ENCODE assay signal across 20 cellular contexts in genomic region chr3:155704041-155704440, GRCh38. TPM values are rescaled to one million over a fixed set of nuclear protein-coding genes. Genes with fewer than 3 reads are reported as not detected.
A peak's percentile ranks its signal among the peaks of the same experiment; 100 is the strongest.
DNase-seq lines count a peak whose midpoint lies in the region; ATAC-seq, FAIRE-seq and TF ChIP-seq lines count a peak whose summit lies in the region.
"Had no signal": no experiment of that assay in that cellular context is flagged by ENCODE, and none has a peak within 500 bp of the region (broad histone marks: within the 10 kb centered on the region; RNA-seq: fewer than 3 reads in every experiment).

No MANE protein-coding gene starts in this region.

- POLR2A ChIA-PET in K562 (lab: Yijun Ruan, JAX) = no interaction called here

- TF ChIP-seq RAD21 in K562 (CRISPR knock-in tag; conservative IDR thresholded peaks at IDR 0.05 in 1 of 2, IDR thresholded peaks at IDR 0.05 in 1 of 2) = no peak

- H3K9me1 ChIP-seq in K562 (ENCODE audit: control insufficient read depth, insufficient read depth, low read length) = no peaks in the 10 kb centered on the region

- H3K27ac ChIP-seq in K562 (ENCODE audit: extremely low read depth, low read depth, low read length) = no peak overlapping the region
- peak overlapping the region; percentile 78 for H3K27ac ChIP-seq in temporal lobe (ENCODE audit: low read depth, low read length)
- H3K27ac ChIP-seq in upper lobe of left lung = no peak overlapping the region
- H3K27ac ChIP-seq: KMS-11 had no signal

- no peak overlapping the region for H3K4me3 ChIP-seq in K562
- H3K4me3 ChIP-seq in upper lobe of left lung = no peak overlapping the region
- H3K4me3 ChIP-seq: left lung, mucosa of descending colon had no signal

- H2AFZ ChIP-seq in K562 (ENCODE audit: low read depth, low read length) = no peak overlapping the region

- no peak for TF ChIP-seq EP300 in K562 (IDR thresholded peaks at IDR 0.05; ENCODE audit: low read length)
- TF ChIP-seq EP300 in upper lobe of left lung (IDR thresholded peaks at IDR 0.05) = no peak

- no peak overlapping the region for H3K4me3 Mint-ChIP-seq in nephron
- H3K4me3 Mint-ChIP-seq in HFFc6 = no peak overlapping the region
- H3K4me3 Mint-ChIP-seq: activated naive CD4-positive, alpha-beta T cell treated with anti-CD3 and anti-CD28 coated beads for 36 hours; CD8-positive, alpha-beta T cell; endodermal cell had no signal

- in situ Hi-C loops in K562 (cut with MboI) = no loop called here

- DNase-seq in MV-4-11 (lab: John Stamatoyannopoulos, UW) = peak; percentile 4
- DNase-seq in K562 (ENCODE audit: extremely low read depth in 1 of 4, low spot score in 3 of 4) = no peak
- DNase-seq in SIG-M5 treated with dmso at 0.1 percent for 504 hours (lab: John Stamatoyannopoulos, UW; ENCODE audit: unreplicated experiment) = no peak
- no peak for DNase-seq in upper lobe of left lung
- DNase-seq in HFFc6 = no peak
- DNase-seq: activated CD4-positive, alpha-beta T cell treated with anti-CD3 and anti-CD28 coated beads for 1 hour; activated CD8-positive, alpha-beta memory T cell treated with anti-CD3 and anti-CD28 coated beads for 24 hours; activated naive CD4-positive, alpha-beta T cell treated with anti-CD3 and anti-CD28 coated beads for 36 hours; activated T-cell treated with anti-CD3 and anti-CD28 coated beads, Interleukin-2, amount 50 U/mL, for 48 hours; CD8-positive, alpha-beta T cell; DMS79 treated with DMSO at 0.1 percent for 48 hours; endodermal cell; H7; left lung; SW 1271 had no signal

- no peaks in the 10 kb centered on the region for H3K36me3 ChIP-seq in K562 (ENCODE audit: control insufficient read depth, insufficient read depth, low read length)
- no peaks in the 10 kb centered on the region for H3K36me3 ChIP-seq in upper lobe of left lung
- H3K36me3 ChIP-seq: left lung had no signal

- H3K27me3 Mint-ChIP-seq in nephron (ENCODE audit: low read depth) (no peaks in the 10 kb centered on the region), HFFc6 (ENCODE audit: insufficient read depth) (peaks cover 4% of the 10 kb centered on the region)

- no peaks in the 10 kb centered on the region for H3K36me3 Mint-ChIP-seq in nephron (ENCODE audit: low read depth)
- no peaks in the 10 kb centered on the region for H3K36me3 Mint-ChIP-seq in HFFc6 (ENCODE audit: low read depth)
- H3K36me3 Mint-ChIP-seq: CD8-positive, alpha-beta T cell had no signal

- TF ChIP-seq POLR2A in K562 (conservative IDR thresholded peaks at IDR 0.05) (no peak), upper lobe of left lung (IDR thresholded peaks at IDR 0.05) (no peak)

- peaks cover 20% of the 10 kb centered on the region for H3K4me1 Mint-ChIP-seq in nephron
- peaks cover 5% of the 10 kb centered on the region; the same call in 1 of the 2 replicates for H3K4me1 Mint-ChIP-seq in HFFc6 (ENCODE audit: low read depth)

- H4K20me1 ChIP-seq in K562 (replicated peaks; ENCODE audit: control insufficient read depth, insufficient read depth, low read length) = no peaks in the 10 kb centered on the region

- peak overlapping the region in 2 of 3 experiments; percentile 32 to 67 for H3K27ac Mint-ChIP-seq in nephron
- no peak overlapping the region for H3K27ac Mint-ChIP-seq in HFFc6
- H3K27ac Mint-ChIP-seq: activated naive CD4-positive, alpha-beta T cell treated with anti-CD3 and anti-CD28 coated beads for 36 hours; CD8-positive, alpha-beta T cell; endodermal cell had no signal

- no TSS peak for BruUV-seq in K562 (replicated peaks; lab: Mats Ljungman, UMichigan)

- H3K27me3 ChIP-seq in K562 (ENCODE audit: control insufficient read depth in 2 of 2, insufficient read depth in 2 of 2, low read length in 2 of 2) (no peaks in the 10 kb centered on the region), upper lobe of left lung (no peaks in the 10 kb centered on the region)
- H3K27me3 ChIP-seq: left lung had no signal

- CTCF ChIA-PET in K562 (lab: Yijun Ruan, JAX; ENCODE audit: low intra/inter-chr PET ratio) = interaction anchor here (4.0 kb wide), 1 partner anchor 322 kb away, joined by 25 read pairs; no protein-coding TSS in a partner anchor

- no peak for TF ChIP-seq CTCF in K562 (IDR thresholded peaks at IDR 0.05 in 2 of 3, conservative IDR thresholded peaks at IDR 0.05 in 1 of 3; ENCODE audit: insufficient read depth in 2 of 3, low read depth in 1 of 3, low read length in 3 of 3)
- no peak for TF ChIP-seq CTCF in nephron (IDR thresholded peaks at IDR 0.05; ENCODE audit: unreplicated experiment in 3 of 3)
- TF ChIP-seq CTCF in upper lobe of left lung (IDR thresholded peaks at IDR 0.05) = no peak
- no peak for TF ChIP-seq CTCF in HFFc6 (IDR thresholded peaks at IDR 0.05)

- H3K4me1 ChIP-seq in K562 (replicated peaks in 1 of 2; ENCODE audit: control insufficient read depth in 2 of 2, insufficient read depth in 2 of 2, low read length in 2 of 2) (no peaks in the 10 kb centered on the region), upper lobe of left lung (peaks cover 0 to 9% (median 3%) of the 10 kb centered on the region in 4 donors)

- no peaks in the 10 kb centered on the region for H3K9me3 ChIP-seq in K562 (replicated peaks; ENCODE audit: control insufficient read depth, insufficient read depth, low read depth, low read length)
- no peaks in the 10 kb centered on the region for H3K9me3 ChIP-seq in upper lobe of left lung
- H3K9me3 ChIP-seq: left lung, mucosa of descending colon had no signal

- no peak overlapping the region for H3K9ac ChIP-seq in K562 (ENCODE audit: insufficient read depth in 1 of 2, low read depth in 2 of 2, low read length in 2 of 2)
- H3K9ac ChIP-seq: KMS-11 had no signal

- ATAC-seq in K562 = no peak
- no peak for ATAC-seq in upper lobe of left lung (ENCODE audit: low FRiP score in 2 of 2)
- ATAC-seq: CD8-positive, alpha-beta T cell; left lung; mucosa of descending colon had no signal

- H3K79me2 ChIP-seq in K562 (ENCODE audit: control insufficient read depth, insufficient read depth, low read length) = no peaks in the 10 kb centered on the region

- FAIRE-seq in K562 (lab: Jason Lieb, UNC) = no peak
- FAIRE-seq: colon had no signal

- no peak overlapping the region for H3K4me2 ChIP-seq in K562 (ENCODE audit: insufficient read depth, low read length)
- H3K4me2 ChIP-seq: KMS-11 had no signal

- H3K9me3 Mint-ChIP-seq in nephron (no peaks in the 10 kb centered on the region), HFFc6 (no peaks in the 10 kb centered on the region)
- H3K9me3 Mint-ChIP-seq: activated naive CD4-positive, alpha-beta T cell treated with anti-CD3 and anti-CD28 coated beads for 36 hours; CD8-positive, alpha-beta T cell; endodermal cell had no signal

- WGBS in K562 (ENCODE audit: insufficient coverage, low coverage, missing lambda C conversion rate) = 15% methylated on average over 6 of the region's 6 CpGs
- WGBS in upper lobe of left lung, 2 donors = 70 to 78% methylated on average over 6 of the region's 6 CpGs

- intact Hi-C loops in K562 (cut with micrococcal nuclease) = loop anchor here (5.0 to 10.0 kb wide), 3 partner anchors 887 to 1369 kb away; no protein-coding TSS in a partner anchor

TF ChIP-seq in K562, 482 proteins besides CTCF, POLR2A, EP300 and RAD21:
- TF ChIP-seq MYNN (IDR thresholded peaks at IDR 0.05) (0 out of 2 replicates have a peak, but pooled peaks have one; percentile 43), MYNN (CRISPR knock-in tag; IDR thresholded peaks at IDR 0.05) (no peak), HNRNPK (IDR thresholded peaks at IDR 0.05; ENCODE audit: low read depth, low read length, poor library complexity, severe bottlenecking) (no peak), KDM5B (IDR thresholded peaks at IDR 0.05; ENCODE audit: insufficient replicate concordance, low read depth, low read length) (no peak), NFATC3 (IDR thresholded peaks at IDR 0.05) (no peak), KDM1A (IDR thresholded peaks at IDR 0.05) (no peak), STAT5A (IDR thresholded peaks at IDR 0.05; ENCODE audit: borderline replicate concordance, low read length) (no peak), ZNF408 (CRISPR knock-in tag; IDR thresholded peaks at IDR 0.05; ENCODE audit: low read depth) (no peak), MCM2 (IDR thresholded peaks at IDR 0.05; ENCODE audit: low read depth) (no peak)

RNA-seq across cellular contexts. Expression of gene PLCH1, which starts 40.8 kb away (rescaled TPM):
- 0.46 and 0.83 TPM in 2 replicates for total RNA-seq in K562 (2011; cell fraction: chromatin; rRNA removed; ENCODE audit: low replicate concordance)
- total RNA-seq in K562 (2011; cell fraction: nucleolus; rRNA removed) = 0.39 and 0.50 TPM in 2 replicates
- 0.37 and 0.69 TPM in 2 replicates for total RNA-seq in K562 (2011; cell fraction: nucleoplasm; rRNA removed)
- 0.18 and 0.49 TPM in 2 replicates for total RNA-seq in K562 (2014; rRNA removed)
- 0.44 and 0.61 TPM in 2 replicates for total RNA-seq in K562 (2014; rRNA removed; fragmentation: Illumina TruSeq; extraction: Trizol)
- 0.40 and 0.49 TPM in 2 replicates for total RNA-seq in K562 (2015; rRNA removed; fragmentation: Illumina TruSeq; extraction: Trizol)
- total RNA-seq in K562 (2021) = 0.42 and 0.53 TPM in 2 replicates
- 0.43 and 0.50 TPM in 2 replicates for polyA plus RNA-seq in K562 (2011; rRNA removed)
- 0.25 and 0.47 TPM in 2 replicates for polyA plus RNA-seq in K562 (2011; cell fraction: cytosol; rRNA removed)
- polyA plus RNA-seq in K562 (2011; cell fraction: nucleus; rRNA removed) = 0.41 and 1.00 TPM in 2 replicates
- polyA plus RNA-seq in K562 (2012) = 0.12 and 0.29 TPM in 2 replicates
- 0.36 and 0.62 TPM in 2 replicates for polyA plus RNA-seq in K562 (2014; fragmentation: Illumina TruSeq; extraction: Trizol)
- polyA plus RNA-seq in K562 (2014; fragmentation: Nextera tagmentation; extraction: Ambion mirVana) = under 1 TPM; 0.17 to 0.21 TPM
- polyA plus RNA-seq in K562 (2014; rRNA removed) = 0.28 and 0.37 TPM in 2 replicates
- 1.2 and 1.9 TPM in 2 replicates for polyA minus RNA-seq in K562 (2011; rRNA and poly(A)+ RNA removed)
- polyA minus RNA-seq in K562 (2011; cell fraction: cytosol; rRNA and poly(A)+ RNA removed) = 0.55 and 0.67 TPM in 2 replicates
- 0.94 and 1.3 TPM in 2 replicates for polyA minus RNA-seq in K562 (2011; cell fraction: nucleus; rRNA and poly(A)+ RNA removed)
- total RNA-seq in temporal lobe = 12.0 TPM
- total RNA-seq in upper lobe of left lung = 10 to 100 TPM in 4 of 6 donors, 1 to 10 TPM in 2; 7.7 to 26.3 (median 13.6) TPM
- total RNA-seq in HFFc6 (2021; fragmentation: NEBNext Ultra II Directional; extraction: Animal tissue kit (Norgen Biotek cat#: 25700)) = not detected
- total RNA-seq: CD8-positive, alpha-beta T cell had no signal
